In genomic region chr1:43991476-43992231, GRCh38 we compare ENCODE assay signal across 8 cellular contexts. TPM values are rescaled to one million over a fixed set of nuclear protein-coding genes. Genes with fewer than 3 reads are reported as not detected.
DNase-seq lines count a peak whose midpoint lies in the region; ATAC-seq and TF ChIP-seq lines count a peak whose summit lies in the region.

TSS of gene CCDC24 (plus strand) at chr1:43991599. CDS start at chr1:43991879, 280 bp downstream.

- ATAC-seq in HG02973 (IDR thresholded peaks at IDR 0.05; ENCODE audit: unreplicated experiment), result peak; percentile 66

- H3K36me3 ChIP-seq in kidney epithelial cell (ENCODE audit: control insufficient read depth, insufficient read depth, low read length), result no peaks in the 10 kb centered on the region

- DNase-seq in NCI-H1694 (lab: John Stamatoyannopoulos, UW) (peak; percentile 30), NCI-H1694 treated with DMSO at 0.1 percent for 48 hours (lab: John Stamatoyannopoulos, UW) (no peak), NCI-H2171 treated with DMSO at 0.1 percent for 48 hours (lab: John Stamatoyannopoulos, UW) (peak; percentile 60), cerebellar cortex (ENCODE audit: low spot score) (peak; percentile 75), kidney epithelial cell (ENCODE audit: low read depth) (no peak)
- DNase-seq in activated CD4-positive, CD25-positive, alpha-beta regulatory T cell treated with anti-CD3 and anti-CD28 coated beads, Interleukin-2, amount 50 U/mL, for 16 hours (ENCODE audit: low read depth, low spot score), result peak; percentile 48
- DNase-seq in stimulated activated CD4-positive, alpha-beta T cell treated with anti-CD3 and anti-CD28 coated beads, Interleukin-15, amount 100 ng/mL, for 48 hours (ENCODE audit: low read depth in 2 of 2), result peak; percentile 42 to 69

- no peak for TF ChIP-seq CTCF in kidney epithelial cell (IDR thresholded peaks at IDR 0.05; ENCODE audit: insufficient read depth, low read length, poor library complexity, severe bottlenecking)

- H3K4me3 ChIP-seq in kidney epithelial cell (ENCODE audit: low read depth, low read length), result peak within 1 kb of the TSS; percentile 77

- H3K27me3 ChIP-seq in kidney epithelial cell (ENCODE audit: control insufficient read depth, insufficient read depth, low read length), result no peaks in the 10 kb centered on the region

RNA-seq across cellular contexts. Expression of gene CCDC24, which starts in this region (rescaled TPM):
- total RNA-seq in kidney epithelial cell, result 4.4 and 9.6 TPM in 2 replicates

Comparison
In these comparisons a context has a peak if more than half of its experiments do, and no peak if none do; other contexts are left out.
1. DNase-seq: peak in NCI-H1694 (single experiment), NCI-H2171 treated with DMSO at 0.1 percent for 48 hours (single experiment), activated CD4-positive, CD25-positive, alpha-beta regulatory T cell treated with anti-CD3 and anti-CD28 coated beads, Interleukin-2, amount 50 U/mL, for 16 hours (single experiment), cerebellar cortex (single experiment) and stimulated activated CD4-positive, alpha-beta T cell treated with anti-CD3 and anti-CD28 coated beads, Interleukin-15, amount 100 ng/mL, for 48 hours (2 of 2); none in NCI-H1694 treated with DMSO at 0.1 percent for 48 hours (single experiment) and kidney epithelial cell (single experiment).